ENCODE assay signal across 28 cellular contexts in genomic region chr4:100149190-100149589, GRCh38. TPM values are rescaled to one million over a fixed set of nuclear protein-coding genes. Genes with fewer than 3 reads are reported as not detected.
"Had no signal": no experiment of that assay in that cellular context is flagged by ENCODE, and none has a peak within 500 bp of the region (broad histone marks: within the 10 kb centered on the region; RNA-seq: fewer than 3 reads in every experiment).

No MANE protein-coding gene starts in this region.

- H2AFZ ChIP-seq: hepatocyte, neural progenitor cell, parathyroid adenoma had no signal

- H3K27ac Mint-ChIP-seq: dendritic cell treated with granulocyte-macrophage colony-stimulating factor and Interleukin-4, amounts not matched to agents 40 ng/mL and 50 ng/mL, for 4 days; endodermal cell; mesothelial cell of epicardium; naive thymus-derived CD4-positive, alpha-beta T cell; nephron; neural progenitor cell; progenitor cell of endocrine pancreas had no signal

- H3K27me3 ChIP-seq: esophagus muscularis mucosa, foreskin keratinocyte, gastroesophageal sphincter, heart left ventricle, hepatocyte, left lung, neural progenitor cell, right lobe of liver, suprapubic skin, transverse colon, upper lobe of right lung, uterus had no signal

- H3K4me3 Mint-ChIP-seq: dendritic cell treated with granulocyte-macrophage colony-stimulating factor and Interleukin-4, amounts not matched to agents 40 ng/mL and 50 ng/mL, for 4 days; endodermal cell; mesothelial cell of epicardium; naive thymus-derived CD4-positive, alpha-beta T cell; nephron; neural progenitor cell; stimulated activated naive CD8-positive, alpha-beta T cell treated with anti-CD3 and anti-CD28 coated beads, Interleukin-15, amount 100 ng/mL, for 72 hours had no signal

- H3K36me3 Mint-ChIP-seq: mesothelial cell of epicardium; naive thymus-derived CD4-positive, alpha-beta T cell; neural progenitor cell had no signal

- ATAC-seq: foreskin keratinocyte; gastroesophageal sphincter; heart left ventricle; left cardiac atrium; left lung; naive thymus-derived CD4-positive, alpha-beta T cell; right lobe of liver; upper lobe of right lung had no signal

- H3K9ac ChIP-seq: neural progenitor cell, parathyroid adenoma had no signal

- H3K9me3 Mint-ChIP-seq: dendritic cell treated with granulocyte-macrophage colony-stimulating factor and Interleukin-4, amounts not matched to agents 40 ng/mL and 50 ng/mL, for 4 days; nephron had no signal

- H3K9me3 ChIP-seq: esophagus muscularis mucosa, gastroesophageal sphincter, heart left ventricle, left lung, right lobe of liver, suprapubic skin, transverse colon, upper lobe of right lung, uterus had no signal

- H3K4me3 ChIP-seq: esophagus muscularis mucosa, gastroesophageal sphincter, heart left ventricle, hepatocyte, left lung, neural progenitor cell, right lobe of liver, suprapubic skin, transverse colon, upper lobe of right lung, uterus had no signal

- H3K27me3 Mint-ChIP-seq: dendritic cell treated with granulocyte-macrophage colony-stimulating factor and Interleukin-4, amounts not matched to agents 40 ng/mL and 50 ng/mL, for 4 days; progenitor cell of endocrine pancreas; stimulated activated naive CD8-positive, alpha-beta T cell treated with anti-CD3 and anti-CD28 coated beads, Interleukin-15, amount 100 ng/mL, for 72 hours had no signal

- H3K36me3 ChIP-seq: esophagus muscularis mucosa, gastroesophageal sphincter, heart left ventricle, left lung, neural progenitor cell, right lobe of liver, suprapubic skin, transverse colon, upper lobe of right lung, uterus had no signal

- H3K79me2 ChIP-seq: hepatocyte, parathyroid adenoma had no signal

- H3K4me1 Mint-ChIP-seq: endodermal cell, nephron had no signal

- H3K4me2 ChIP-seq: hepatocyte, neural progenitor cell had no signal

- H3K27ac ChIP-seq: epithelial cell of prostate, esophagus muscularis mucosa, foreskin keratinocyte, gastroesophageal sphincter, heart left ventricle, hepatocyte, left lung, neural progenitor cell, parathyroid adenoma, right lobe of liver, suprapubic skin, transverse colon, upper lobe of right lung, uterus had no signal

- H3K4me1 ChIP-seq: foreskin keratinocyte, left lung, neural progenitor cell, parathyroid adenoma, right lobe of liver, suprapubic skin, upper lobe of right lung, uterus had no signal

- DNase-seq: effector CD8-positive, alpha-beta T cell; endodermal cell; foreskin keratinocyte; heart left ventricle; left cardiac atrium; left lung; mesenchymal stem cell; naive thymus-derived CD4-positive, alpha-beta T cell; right lobe of liver; small intestine; stimulated activated CD4-positive, alpha-beta T cell treated with anti-CD3 and anti-CD28 coated beads, Interleukin-15, amount 100 ng/mL, for 24 hours; stimulated activated CD4-positive, alpha-beta T cell treated with anti-CD3 and anti-CD28 coated beads, Interleukin-2, amount 100 ng/mL, for 48 hours; stimulated activated naive CD4-positive, alpha-beta T cell; stimulated activated naive CD8-positive, alpha-beta T cell treated with anti-CD3 and anti-CD28 coated beads, Interleukin-15, amount 100 ng/mL, for 72 hours; transverse colon; upper lobe of right lung; uterus had no signal

RNA-seq across cellular contexts. Expression of gene DDIT4L, which starts 41.1 kb away (rescaled TPM):
- polyA plus RNA-seq: naive thymus-derived CD4-positive, alpha-beta T cell had no signal
